ENCODE assay signal across 10 cellular contexts in the genomic region with DNA sequence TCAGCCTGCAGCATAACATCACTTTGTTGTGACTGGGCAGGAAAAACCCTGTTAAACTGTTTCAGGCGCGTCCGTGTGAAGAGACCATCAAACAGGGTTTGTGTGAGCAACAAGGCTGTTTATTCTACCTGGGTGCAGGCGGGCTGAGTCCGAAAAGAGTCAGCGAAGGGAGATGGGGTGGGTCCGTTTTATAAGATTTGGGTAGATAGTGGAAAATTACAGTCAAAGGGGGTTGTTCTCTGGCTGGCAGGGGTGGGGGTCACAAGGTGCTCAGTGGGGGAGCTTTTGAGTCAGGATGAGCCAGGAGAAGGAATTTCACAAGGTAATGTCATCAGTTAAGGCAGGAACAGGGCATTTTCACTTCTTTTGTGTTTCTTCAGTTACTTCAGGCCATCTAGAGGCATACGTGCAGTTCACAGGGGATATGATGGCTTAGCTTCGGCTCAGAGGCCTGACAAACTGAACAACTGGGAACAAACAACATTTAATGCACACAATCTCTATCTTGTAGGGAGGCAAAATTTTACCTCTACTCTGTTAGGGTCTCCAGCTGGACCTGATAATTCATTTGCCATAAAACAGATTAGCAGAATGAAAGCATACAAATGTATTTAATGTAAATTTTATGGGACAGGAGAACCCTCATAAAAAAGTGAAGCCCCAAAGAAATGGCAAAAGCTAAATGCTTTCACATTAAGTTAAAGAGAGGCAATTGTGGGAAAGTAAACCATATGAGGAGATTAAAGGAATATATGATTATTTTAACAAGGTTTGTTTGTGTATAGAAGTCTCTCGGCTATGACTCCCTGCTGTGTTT. TPM values are rescaled to one million over a fixed set of nuclear protein-coding genes. Genes with fewer than 3 reads are reported as not detected.
A peak's percentile ranks its signal among the peaks of the same experiment; 100 is the strongest.
DNase-seq lines count a peak whose midpoint lies in the region; ATAC-seq, FAIRE-seq and TF ChIP-seq lines count a peak whose summit lies in the region.
"Had no signal": no experiment of that assay in that cellular context is flagged by ENCODE, and none has a peak within 500 bp of the region (broad histone marks: within the 10 kb centered on the region; RNA-seq: fewer than 3 reads in every experiment).

No MANE protein-coding gene starts in this region.

- 4% methylated on average over 10 of the region's 10 CpGs for WGBS in K562 (ENCODE audit: insufficient coverage, low coverage, missing lambda C conversion rate)
- WGBS in smooth muscle cell (ENCODE audit: low lambda C conversion rate) = 20% methylated on average over 10 of the region's 10 CpGs
- WGBS in upper lobe of left lung, 2 donors = 83 to 86% methylated on average over 10 of the region's 10 CpGs

- H3K36me3 Mint-ChIP-seq in activated CD4-positive, alpha-beta T cell treated with anti-CD3 and anti-CD28 coated beads, Interleukin-2, amount 10 ng/mL, durations not matched to agents 7 days and 5 days (ENCODE audit: low read depth) = peaks cover 2% of the 10 kb centered on the region

- H3K27me3 ChIP-seq in K562 (ENCODE audit: control insufficient read depth in 2 of 2, insufficient read depth in 2 of 2, low read length in 2 of 2) (no peaks in the 10 kb centered on the region), smooth muscle cell (ENCODE audit: low read depth) (no peaks in the 10 kb centered on the region), upper lobe of left lung (no peaks in the 10 kb centered on the region)

- H3K9me3 ChIP-seq in K562 (replicated peaks; ENCODE audit: control insufficient read depth, insufficient read depth, low read depth, low read length) = no peaks in the 10 kb centered on the region
- H3K9me3 ChIP-seq in smooth muscle cell (replicated peaks; ENCODE audit: low read depth) = no peaks in the 10 kb centered on the region
- no peaks in the 10 kb centered on the region for H3K9me3 ChIP-seq in upper lobe of left lung

- peak overlapping the region; percentile 100 for H3K27ac Mint-ChIP-seq in activated CD4-positive, alpha-beta T cell treated with anti-CD3 and anti-CD28 coated beads, Interleukin-2, amount 10 ng/mL, durations not matched to agents 7 days and 5 days

- H3K9ac ChIP-seq in K562 (ENCODE audit: insufficient read depth in 1 of 2, low read depth in 2 of 2, low read length in 2 of 2) (peak overlapping the region; percentile 66 to 94), smooth muscle cell (ENCODE audit: low read depth) (no peak overlapping the region)

- H3K36me3 ChIP-seq in K562 (ENCODE audit: control insufficient read depth, insufficient read depth, low read length) (peaks cover 7% of the 10 kb centered on the region; the same call in 1 of the 3 replicates), smooth muscle cell (ENCODE audit: low read depth) (no peaks in the 10 kb centered on the region), upper lobe of left lung (no peaks in the 10 kb centered on the region)

- intact Hi-C loops in K562 (cut with micrococcal nuclease) = loop anchor here (10.0 kb wide), 1 partner anchor 1254 kb away; a partner anchor contains a TSS

- TF ChIP-seq POLR2A in K562 (conservative IDR thresholded peaks at IDR 0.05) = peak; percentile 44
- TF ChIP-seq POLR2A in upper lobe of left lung (IDR thresholded peaks at IDR 0.05) = no peak

- DNase-seq in activated CD4-positive, alpha-beta T cell treated with anti-CD3 and anti-CD28 coated beads, Interleukin-2, amount 10 ng/mL, durations not matched to agents 7 days and 5 days = no peak
- DNase-seq in activated CD4-positive, alpha-beta T cell treated with anti-CD3 and anti-CD28 coated beads for 1 hour = no peak
- DNase-seq in NCI-H82 treated with DMSO at 0.1 percent for 48 hours (lab: John Stamatoyannopoulos, UW; ENCODE audit: unreplicated experiment) (peak; percentile 36), K562 (ENCODE audit: extremely low read depth in 1 of 4, low spot score in 3 of 4) (peak in 1 of 4 experiments; percentile 68), smooth muscle cell (lab: John Stamatoyannopoulos, UW; ENCODE audit: unreplicated experiment) (no peak), GM19239 (ENCODE audit: insufficient read length, low spot score) (no peak), upper lobe of left lung (no peak)
- DNase-seq: effector CD8-positive, alpha-beta T cell; nucleus accumbens had no signal

- H3K4me1 Mint-ChIP-seq in activated CD4-positive, alpha-beta T cell treated with anti-CD3 and anti-CD28 coated beads, Interleukin-2, amount 10 ng/mL, durations not matched to agents 7 days and 5 days = peaks cover 82% of the 10 kb centered on the region

- POLR2A ChIA-PET in activated CD4-positive, alpha-beta T cell treated with anti-CD3 and anti-CD28 coated beads, Interleukin-2, amount 10 ng/mL, durations not matched to agents 7 days and 5 days (lab: Charles Lee) = interaction anchor here (1.0 to 11.7 kb wide), 6 partner anchors 18 to 176 kb away, joined by 4 to 504 read pairs (median 25); a partner anchor contains a TSS
- POLR2A ChIA-PET in K562 (lab: Yijun Ruan, JAX) = interaction anchor here (0.6 to 13.8 kb wide), 14 partner anchors 8 to 294 kb away, joined by 3 to 597 read pairs (median 154); a partner anchor contains a TSS

- H3K27me3 Mint-ChIP-seq in activated CD4-positive, alpha-beta T cell treated with anti-CD3 and anti-CD28 coated beads, Interleukin-2, amount 10 ng/mL, durations not matched to agents 7 days and 5 days = peaks cover 3% of the 10 kb centered on the region

- no peak overlapping the region for H2AFZ ChIP-seq in K562 (ENCODE audit: low read depth, low read length)
- H2AFZ ChIP-seq in smooth muscle cell (ENCODE audit: low read depth) = peak overlapping the region; percentile 92

- H4K20me1 ChIP-seq in K562 (replicated peaks; ENCODE audit: control insufficient read depth, insufficient read depth, low read length) (peaks cover 11% of the 10 kb centered on the region), smooth muscle cell (ENCODE audit: low read depth) (no peaks in the 10 kb centered on the region)

- peaks cover 20% of the 10 kb centered on the region for H3F3A ChIP-seq in smooth muscle cell (ENCODE audit: low read depth)

- FAIRE-seq in K562 (lab: Jason Lieb, UNC) = no peak
- no peak for FAIRE-seq in GM19239 (lab: Jason Lieb, UNC)

- ATAC-seq in K562 = no peak
- no peak for ATAC-seq in HG03039 (IDR thresholded peaks at IDR 0.05; ENCODE audit: unreplicated experiment)
- ATAC-seq in upper lobe of left lung (ENCODE audit: low FRiP score in 2 of 2) = no peak

- H3K4me2 ChIP-seq in K562 (ENCODE audit: insufficient read depth, low read length) (peak overlapping the region; percentile 99), smooth muscle cell (peak overlapping the region; percentile 33)

- H3K4me1 ChIP-seq in K562 (replicated peaks in 1 of 2; ENCODE audit: control insufficient read depth in 2 of 2, insufficient read depth in 2 of 2, low read length in 2 of 2) (peaks cover 15 to 30% of the 10 kb centered on the region in 2 experiments), smooth muscle cell (ENCODE audit: low read depth) (peaks cover 50% of the 10 kb centered on the region), upper lobe of left lung (peaks cover 22 to 39% (median 29%) of the 10 kb centered on the region in 4 donors)

- no peaks in the 10 kb centered on the region for H3K9me3 Mint-ChIP-seq in activated CD4-positive, alpha-beta T cell treated with anti-CD3 and anti-CD28 coated beads, Interleukin-2, amount 10 ng/mL, durations not matched to agents 7 days and 5 days

- CTCF ChIA-PET in activated CD4-positive, alpha-beta T cell treated with anti-CD3 and anti-CD28 coated beads, Interleukin-2, amount 10 ng/mL, durations not matched to agents 7 days and 5 days (lab: Charles Lee) = interaction anchor here (0.8 to 11.3 kb wide), 3 partner anchors 9 to 16 kb away, joined by 3 to 121 read pairs (median 3); a partner anchor contains a TSS
- CTCF ChIA-PET in K562 (lab: Yijun Ruan, JAX; ENCODE audit: low intra/inter-chr PET ratio) = no interaction called here

- no peak for TF ChIP-seq RAD21 in K562 (CRISPR knock-in tag; conservative IDR thresholded peaks at IDR 0.05 in 1 of 2, IDR thresholded peaks at IDR 0.05 in 1 of 2)

- H3K4me3 Mint-ChIP-seq in activated CD4-positive, alpha-beta T cell treated with anti-CD3 and anti-CD28 coated beads, Interleukin-2, amount 10 ng/mL, durations not matched to agents 7 days and 5 days = peak overlapping the region; percentile 20

- TF ChIP-seq CTCF in K562 (IDR thresholded peaks at IDR 0.05 in 2 of 3, conservative IDR thresholded peaks at IDR 0.05 in 1 of 3; ENCODE audit: insufficient read depth in 2 of 3, low read depth in 1 of 3, low read length in 3 of 3) = no peak
- TF ChIP-seq CTCF in smooth muscle cell (IDR thresholded peaks at IDR 0.05; ENCODE audit: borderline replicate concordance, insufficient read depth, poor library complexity, severe bottlenecking) = no peak
- no peak for TF ChIP-seq CTCF in upper lobe of left lung (IDR thresholded peaks at IDR 0.05)

- no peaks in the 10 kb centered on the region for H3K9me1 ChIP-seq in K562 (ENCODE audit: control insufficient read depth, insufficient read depth, low read length)

- in situ Hi-C loops in K562 (cut with MboI) = loop anchor here (5.0 kb wide), 1 partner anchor 1808 kb away; a partner anchor contains a TSS

- H3K79me2 ChIP-seq in K562 (ENCODE audit: control insufficient read depth, insufficient read depth, low read length) (peaks cover 80% of the 10 kb centered on the region), smooth muscle cell (ENCODE audit: low read depth) (no peaks in the 10 kb centered on the region)

- peak overlapping the region; percentile 99 for H3K27ac ChIP-seq in K562 (ENCODE audit: extremely low read depth, low read depth, low read length)
- peak overlapping the region; percentile 18 for H3K27ac ChIP-seq in smooth muscle cell (ENCODE audit: low read depth)
- no peak overlapping the region for H3K27ac ChIP-seq in upper lobe of left lung

- no peak for TF ChIP-seq EP300 in K562 (IDR thresholded peaks at IDR 0.05; ENCODE audit: low read length)
- TF ChIP-seq EP300 in upper lobe of left lung (IDR thresholded peaks at IDR 0.05) = no peak

- H3K4me3 ChIP-seq in K562 (peak overlapping the region; percentile 61), smooth muscle cell (no peak overlapping the region), upper lobe of left lung (no peak overlapping the region)

- BruUV-seq in K562 (replicated peaks; lab: Mats Ljungman, UMichigan) = no TSS peak

RNA-seq across cellular contexts. Expression of a gene that starts 58.3 kb away (rescaled TPM):
- 1 to 10 TPM; 3.0 to 3.5 TPM for total RNA-seq in activated CD4-positive, alpha-beta T cell treated with anti-CD3 and anti-CD28 coated beads, Interleukin-2, amount 10 ng/mL, durations not matched to agents 7 days and 5 days
- 2.3 and 3.3 TPM in 2 replicates for total RNA-seq in K562 (2011; cell fraction: chromatin; rRNA removed; ENCODE audit: low replicate concordance)
- 1.3 and 2.2 TPM in 2 replicates for total RNA-seq in K562 (2011; cell fraction: nucleolus; rRNA removed)
- 2.1 and 3.3 TPM in 2 replicates for total RNA-seq in K562 (2011; cell fraction: nucleoplasm; rRNA removed)
- total RNA-seq in K562 (2014; rRNA removed) = 0.14 and 0.73 TPM in 2 replicates
- total RNA-seq in K562 (2014; rRNA removed; fragmentation: Illumina TruSeq; extraction: Trizol) = 0.76 and 1.1 TPM in 2 replicates
- 1.2 and 1.3 TPM in 2 replicates for total RNA-seq in K562 (2015; rRNA removed; fragmentation: Illumina TruSeq; extraction: Trizol)
- 0.58 and 0.98 TPM in 2 replicates for total RNA-seq in K562 (2021)
- 0.54 and 1.1 TPM in 2 replicates for polyA plus RNA-seq in K562 (2011; rRNA removed)
- polyA plus RNA-seq in K562 (2011; cell fraction: cytosol; rRNA removed) = 0.66 and 0.88 TPM in 2 replicates
- polyA plus RNA-seq in K562 (2011; cell fraction: nucleus; rRNA removed) = 0.65 and 0.95 TPM in 2 replicates
- polyA plus RNA-seq in K562 (2012) = 1.8 and 2.4 TPM in 2 replicates
- 0.78 and 0.89 TPM in 2 replicates for polyA plus RNA-seq in K562 (2014; fragmentation: Illumina TruSeq; extraction: Trizol)
- under 1 TPM; 0.17 to 0.31 TPM for polyA plus RNA-seq in K562 (2014; fragmentation: Nextera tagmentation; extraction: Ambion mirVana)
- 0.84 and 1.2 TPM in 2 replicates for polyA plus RNA-seq in K562 (2014; rRNA removed)
- polyA minus RNA-seq in K562 (2011; rRNA and poly(A)+ RNA removed) = 1.3 and 1.7 TPM in 2 replicates
- 0.95 TPM in 1 of 2 replicates, not detected in the other for polyA minus RNA-seq in K562 (2011; cell fraction: cytosol; rRNA and poly(A)+ RNA removed)
- polyA minus RNA-seq in K562 (2011; cell fraction: nucleus; rRNA and poly(A)+ RNA removed) = 0.44 and 0.94 TPM in 2 replicates
- total RNA-seq in smooth muscle cell = 4.9 and 5.5 TPM in 2 replicates
- 2.1 and 7.5 TPM in 2 replicates for polyA plus RNA-seq in smooth muscle cell
- total RNA-seq in upper lobe of left lung = 10 to 100 TPM in 2 of 6 donors, 1 to 10 TPM in 4; 3.8 to 26.2 (median 8.5) TPM

Comparison
In these comparisons a context has a peak if more than half of its experiments do, and no peak if none do; other contexts are left out.
1. H3K27ac ChIP-seq: peak in K562 (single experiment) and smooth muscle cell (single experiment); none in upper lobe of left lung (0 of 4).